Comparison of ENCODE assay signal across 7 cellular contexts in the genomic region with DNA sequence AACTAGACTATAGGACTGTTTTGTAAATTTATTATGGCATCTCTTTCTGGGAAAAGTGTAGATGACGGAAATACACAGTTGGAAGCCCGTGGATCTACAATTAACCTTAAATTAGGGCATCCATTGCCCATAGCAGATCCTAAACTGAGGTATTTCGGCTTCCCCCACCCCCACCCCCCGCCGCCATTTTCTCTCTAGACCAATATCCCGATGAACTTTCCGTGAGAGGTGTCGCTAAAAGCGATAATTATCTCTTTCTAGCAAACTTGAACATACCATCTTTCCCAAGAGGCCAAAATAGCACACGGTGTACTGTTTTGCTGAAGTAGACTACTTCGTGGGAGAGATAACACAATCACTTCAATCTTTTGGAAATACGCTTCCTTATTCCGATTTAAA. TPM values are rescaled to one million over a fixed set of nuclear protein-coding genes. Genes with fewer than 3 reads are reported as not detected.
DNase-seq lines count a peak whose midpoint lies in the region; ATAC-seq, FAIRE-seq and TF ChIP-seq lines count a peak whose summit lies in the region.

No MANE protein-coding gene starts in this region.

- in situ Hi-C loops in Panc1 (cut with HindIII; ENCODE audit: low pct_unique_long_range_greater_than_20kb, low sequenced_read_pairs), result no loop called here

- TF ChIP-seq POLR2A in GM12892 (IDR thresholded peaks at IDR 0.05; ENCODE audit: low read depth, low read length), result no peak

- peak overlapping the region; percentile 53 to 61 for H3K4me3 ChIP-seq in Panc1 (ENCODE audit: low read depth in 2 of 2, low read length in 2 of 2)
- H3K4me3 ChIP-seq in pancreas, result peak overlapping the region; percentile 9 to 70 (median 36)

- no peaks in the 10 kb centered on the region for H3K27me3 ChIP-seq in Panc1 (ENCODE audit: control insufficient read depth, insufficient read depth, low read length)
- peaks cover 0 to 12% (median 5%) of the 10 kb centered on the region in 4 donors for H3K27me3 ChIP-seq in pancreas

- POLR2A ChIA-PET in Panc1 (lab: Charles Lee), result interaction anchor here (0.6 to 1.2 kb wide), 3 partner anchors 28 to 258 kb away, joined by 3 to 6 read pairs (median 4); no protein-coding TSS in a partner anchor

- no peak for ATAC-seq in Panc1
- ATAC-seq in pancreas, result peak in 1 of 4 donors; percentile 1
- no peak for ATAC-seq in GM19035 (IDR thresholded peaks at IDR 0.05; ENCODE audit: unreplicated experiment)

- TF ChIP-seq CTCF in Panc1 (IDR thresholded peaks at IDR 0.05) (no peak), pancreas (IDR thresholded peaks at IDR 0.05) (no peak)

- no peaks in the 10 kb centered on the region for H3K9me3 ChIP-seq in Panc1 (ENCODE audit: control insufficient read depth, insufficient read depth, low read depth, low read length)
- H3K9me3 ChIP-seq in pancreas, result no peaks in the 10 kb centered on the region

- CTCF ChIA-PET in Panc1 (lab: Charles Lee), result interaction anchor here (0.9 kb wide), 1 partner anchor 28 kb away, joined by 3 read pairs; a partner anchor contains a TSS

- TSS peak; percentile 93 for BruUV-seq in Panc1 (replicated peaks; lab: Mats Ljungman, UMichigan)

- FAIRE-seq in GM12892 (lab: Jason Lieb, UNC), result peak; percentile 33
- FAIRE-seq in pancreas (lab: Jason Lieb, UNC), result no peak

- H3K4me1 ChIP-seq in Panc1 (ENCODE audit: control insufficient read depth, insufficient read depth, low read length), result no peaks in the 10 kb centered on the region
- H3K4me1 ChIP-seq in pancreas, result peaks cover 0 to 7% (median 0%) of the 10 kb centered on the region in 3 donors

- H3K27ac ChIP-seq in Panc1 (ENCODE audit: low read length), result peak overlapping the region; percentile 79
- peak overlapping the region; percentile 79 for H3K27ac ChIP-seq in epithelial cell of prostate
- peak overlapping the region; percentile 91 to 96 (median 94) for H3K27ac ChIP-seq in pancreas

- no peaks in the 10 kb centered on the region for H3K36me3 ChIP-seq in Panc1 (ENCODE audit: control insufficient read depth, insufficient read depth, low read length)
- H3K36me3 ChIP-seq in pancreas, result no peaks in the 10 kb centered on the region

- WGBS in pancreas, 2 donors, result 1 to 26% methylated on average over 13 of the region's 13 CpGs

- DNase-seq in GM12892 (ENCODE audit: insufficient read length) (no peak), Panc1 (ENCODE audit: low read depth, low spot score) (no peak), epithelial cell of prostate (ENCODE audit: low read depth, low spot score) (no peak), pancreas (no peak), occipital lobe (lab: John Stamatoyannopoulos, UW) (no peak)
- no peak for DNase-seq in activated CD8-positive, alpha-beta memory T cell treated with anti-CD3 and anti-CD28 coated beads, Interleukin-2, amount 50 U/mL, for 48 hours

- intact Hi-C loops in Panc1 (cut with micrococcal nuclease; ENCODE audit: unreplicated experiment), result no loop called here
- intact Hi-C loops in pancreas (cut with DNase I), result no loop called here

RNA-seq across cellular contexts. Expression of a gene that starts 0.6 kb away (rescaled TPM):
- polyA plus RNA-seq in GM12892 (2012; ENCODE audit: missing spikeins), result 4.0 TPM
- total RNA-seq in Panc1 (2021; ENCODE audit: unreplicated experiment), result 9.6 TPM
- 2.6 TPM for polyA plus RNA-seq in Panc1 (2012; ENCODE audit: insufficient read length)
- total RNA-seq in pancreas, result 1 to 10 TPM; 3.3 to 4.7 (median 4.4) TPM
- polyA plus RNA-seq in pancreas, result 1 to 10 TPM; 1.2 to 3.1 TPM
- 40.4 TPM for total RNA-seq in occipital lobe

RNA-seq across cellular contexts. Expression of a gene that starts 28.4 kb away (rescaled TPM):
- 289 TPM for polyA plus RNA-seq in GM12892 (2012; ENCODE audit: missing spikeins)
- total RNA-seq in Panc1 (2021; ENCODE audit: unreplicated experiment), result 154 TPM
- polyA plus RNA-seq in Panc1 (2012; ENCODE audit: insufficient read length), result 161 TPM
- total RNA-seq in pancreas, result 100 to 1,000 TPM in 4 of 6 donors, 10 to 100 TPM in 2; 84.4 to 139 (median 128) TPM
- polyA plus RNA-seq in pancreas, result 10 to 100 TPM; 40.0 to 52.9 TPM
- 313 TPM for total RNA-seq in occipital lobe
